Comparison of ENCODE assay signal across 1 cellular context in genomic region chr5:171667341-171668096, GRCh38.
TF ChIP-seq lines count a peak whose summit lies in the region.

No MANE protein-coding gene starts in this region.

TF ChIP-seq in SK-N-SH treated with all-trans-retinoic acid at 6 μM for 48 hours, 23 proteins besides CTCF, POLR2A, EP300 and RAD21 (continued from another document):
- TF ChIP-seq CREB5 (CRISPR knock-in tag; IDR thresholded peaks at IDR 0.05; ENCODE audit: low read depth): no peak
- no peak for TF ChIP-seq ZFP3 (CRISPR knock-in tag; IDR thresholded peaks at IDR 0.05)
- TF ChIP-seq PPARA (CRISPR knock-in tag; IDR thresholded peaks at IDR 0.05; ENCODE audit: borderline replicate concordance): no peak
- TF ChIP-seq ARNTL (CRISPR knock-in tag; IDR thresholded peaks at IDR 0.05; ENCODE audit: borderline replicate concordance, low read depth): no peak
- TF ChIP-seq, protein P1, sequence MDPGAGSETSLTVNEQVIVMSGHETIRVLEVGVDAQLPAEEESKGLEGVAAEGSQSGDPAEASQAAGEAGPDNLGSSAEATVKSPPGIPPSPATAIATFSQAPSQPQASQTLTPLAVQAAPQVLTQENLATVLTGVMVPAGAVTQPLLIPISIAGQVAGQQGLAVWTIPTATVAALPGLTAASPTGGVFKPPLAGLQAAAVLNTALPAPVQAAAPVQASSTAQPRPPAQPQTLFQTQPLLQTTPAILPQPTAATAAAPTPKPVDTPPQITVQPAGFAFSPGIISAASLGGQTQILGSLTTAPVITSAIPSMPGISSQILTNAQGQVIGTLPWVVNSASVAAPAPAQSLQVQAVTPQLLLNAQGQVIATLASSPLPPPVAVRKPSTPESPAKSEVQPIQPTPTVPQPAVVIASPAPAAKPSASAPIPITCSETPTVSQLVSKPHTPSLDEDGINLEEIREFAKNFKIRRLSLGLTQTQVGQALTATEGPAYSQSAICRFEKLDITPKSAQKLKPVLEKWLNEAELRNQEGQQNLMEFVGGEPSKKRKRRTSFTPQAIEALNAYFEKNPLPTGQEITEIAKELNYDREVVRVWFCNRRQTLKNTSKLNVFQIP (CRISPR knock-in tag; IDR thresholded peaks at IDR 0.05; ENCODE audit: borderline replicate concordance, low read depth): no peak
- TF ChIP-seq TCF4 (CRISPR knock-in tag; IDR thresholded peaks at IDR 0.05; ENCODE audit: borderline replicate concordance): no peak
- TF ChIP-seq ZFP30 (CRISPR knock-in tag; IDR thresholded peaks at IDR 0.05): no peak
- TF ChIP-seq GLIS3 (CRISPR knock-in tag; IDR thresholded peaks at IDR 0.05): no peak
- no peak for TF ChIP-seq ZNF70 (CRISPR knock-in tag; IDR thresholded peaks at IDR 0.05)
